8 cellular contexts compared by ENCODE assay signal in genomic region chr15:52680041-52680391, GRCh38. TPM values are rescaled to one million over a fixed set of nuclear protein-coding genes. Genes with fewer than 3 reads are reported as not detected.
DNase-seq lines count a peak whose midpoint lies in the region; FAIRE-seq and TF ChIP-seq lines count a peak whose summit lies in the region.

No MANE protein-coding gene starts in this region.

- peak; percentile 28 for FAIRE-seq in H1 (lab: Jason Lieb, UNC)

- CTCF ChIA-PET in H1 (lab: Charles Lee; ENCODE audit: partially characterized antibody): interaction anchor here (0.6 to 1.5 kb wide), 4 partner anchors 54 to 503 kb away, joined by 3 to 5 read pairs (median 3); no protein-coding TSS in a partner anchor

- H2BK5ac ChIP-seq in H1 (ENCODE audit: low read depth, low read length): no peak overlapping the region

- WGBS in H1 (ENCODE audit: extremely low coverage in 1 of 2, insufficient coverage in 1 of 2, insufficient read length in 1 of 2, insufficient replicate concordance in 2 of 2, low coverage in 1 of 2, low lambda C conversion rate in 2 of 2, missing lambda C conversion rate in 1 of 2), 2 experiments: 36% methylated on average over 3 of the region's 3 CpGs; no CpG with 5 or more reads in 1 of the 2 experiments

- H3K23me2 ChIP-seq in H1 (ENCODE audit: low read depth, low read length): no peaks in the 10 kb centered on the region; the same call in 1 of the 2 replicates

- POLR2A ChIA-PET in H1 (lab: Charles Lee; ENCODE audit: partially characterized antibody): interaction anchor here (0.6 to 1.1 kb wide), 3 partner anchors 30 to 169 kb away, joined by 3 to 4 read pairs (median 3); partner anchors contain the start of gene ARPP19

- intact Hi-C loops in colonic mucosa (cut with DNase I): no loop called here

- no peak overlapping the region for H3K14ac ChIP-seq in H1 (ENCODE audit: insufficient read length)

- no peaks in the 10 kb centered on the region for H3K9me3 ChIP-seq in NT2/D1 (ENCODE audit: insufficient read depth, low read length)
- no peaks in the 10 kb centered on the region for H3K9me3 ChIP-seq in H1 (ENCODE audit: insufficient read depth in 2 of 2, low read depth in 1 of 2, low read length in 1 of 2)
- no peaks in the 10 kb centered on the region for H3K9me3 ChIP-seq in parathyroid adenoma (ENCODE audit: control insufficient read depth, low read length)
- H3K9me3 ChIP-seq in colonic mucosa: no peaks in the 10 kb centered on the region

- no peak overlapping the region for H4K8ac ChIP-seq in H1 (ENCODE audit: extremely low read depth, insufficient read depth, low read length)

- no peak overlapping the region for H2AK5ac ChIP-seq in H1 (ENCODE audit: low read depth, low read length)

- H3K56ac ChIP-seq in H1 (replicated peaks; ENCODE audit: insufficient read length, low read depth, low read length): no peak overlapping the region

- H3K27ac ChIP-seq in H1 (ENCODE audit: low read depth, low read length) (no peak overlapping the region), parathyroid adenoma (peak overlapping the region; percentile 98), colonic mucosa (no peak overlapping the region)

- H3K27me3 ChIP-seq in NT2/D1 (ENCODE audit: insufficient read depth, insufficient read length) (peaks cover 8% of the 10 kb centered on the region), H1 (replicated peaks in 1 of 4; ENCODE audit: control insufficient read depth in 3 of 4, extremely low read depth in 1 of 4, insufficient read depth in 3 of 4, low read length in 3 of 4) (no peaks in the 10 kb centered on the region), parathyroid adenoma (ENCODE audit: control insufficient read depth, insufficient read depth, low read length) (no peaks in the 10 kb centered on the region), colonic mucosa (no peaks in the 10 kb centered on the region)

- no peak overlapping the region for H2BK20ac ChIP-seq in H1 (ENCODE audit: low read length)

- DNase-seq in ELR (ENCODE audit: low read depth) (peak; percentile 20), NT2/D1 (ENCODE audit: low read depth, low spot score) (no peak), H1 (ENCODE audit: low read depth in 1 of 2, low spot score in 2 of 2) (no peak), 8988T (no peak), colonic mucosa (no peak), NCI-H2081 treated with DMSO at 0.1 percent for 48 hours (lab: John Stamatoyannopoulos, UW) (no peak)
- DNase-seq in activated CD8-positive, alpha-beta memory T cell treated with anti-CD3 and anti-CD28 coated beads, Interleukin-2, amount 50 U/mL, for 4 hours: no peak

- H3K18ac ChIP-seq in H1 (ENCODE audit: extremely low read depth, low read length): no peak overlapping the region

- no peak for TF ChIP-seq RAD21 in H1 (IDR thresholded peaks at IDR 0.05 in 1 of 2, conservative IDR thresholded peaks at IDR 0.05 in 1 of 2; ENCODE audit: low read depth in 2 of 2, low read length in 2 of 2)

- H2BK15ac ChIP-seq in H1 (ENCODE audit: low read length): no peak overlapping the region

- H4K20me1 ChIP-seq in H1 (replicated peaks in 1 of 2; ENCODE audit: control insufficient read depth in 1 of 2, insufficient read depth in 2 of 2, low read length in 2 of 2): no peaks in the 10 kb centered on the region

- TF ChIP-seq EP300 in H1 (IDR thresholded peaks at IDR 0.05; ENCODE audit: borderline replicate concordance in 1 of 2, low read depth in 2 of 2, low read length in 2 of 2): no peak

- H4K91ac ChIP-seq in H1 (replicated peaks; ENCODE audit: insufficient read length, low read length): no peak overlapping the region

- H3K4ac ChIP-seq in H1 (replicated peaks; ENCODE audit: insufficient read length, low read depth, low read length): no peak overlapping the region

- H3K36me3 ChIP-seq in NT2/D1 (ENCODE audit: insufficient read depth, insufficient read length, low read length) (no peaks in the 10 kb centered on the region), H1 (ENCODE audit: control insufficient read depth in 2 of 4, insufficient read depth in 4 of 4, low read length in 3 of 4) (no peaks in the 10 kb centered on the region), parathyroid adenoma (ENCODE audit: control insufficient read depth, insufficient read depth, low read length) (no peaks in the 10 kb centered on the region), colonic mucosa (no peaks in the 10 kb centered on the region)

- no peaks in the 10 kb centered on the region for H3K4me1 ChIP-seq in NT2/D1 (ENCODE audit: insufficient read depth, insufficient read length)
- peaks cover 0 to 4% (median under 1%) of the 10 kb centered on the region in 4 experiments; a peak in 3 of 7 replicates for H3K4me1 ChIP-seq in H1 (replicated peaks in 1 of 4; ENCODE audit: control insufficient read depth in 3 of 4, insufficient read depth in 4 of 4, low read length in 3 of 4)
- no peaks in the 10 kb centered on the region for H3K4me1 ChIP-seq in parathyroid adenoma
- no peaks in the 10 kb centered on the region for H3K4me1 ChIP-seq in colonic mucosa

- no peak overlapping the region for H4K5ac ChIP-seq in H1 (ENCODE audit: insufficient read length, low read depth, low read length)

- H3K9ac ChIP-seq in NT2/D1 (ENCODE audit: insufficient read length, low read depth) (peak overlapping the region; percentile 56), H1 (replicated peaks in 1 of 4; ENCODE audit: extremely low read depth in 1 of 4, low read depth in 3 of 4, low read length in 3 of 4) (no peak overlapping the region), parathyroid adenoma (no peak overlapping the region), colonic mucosa (ENCODE audit: low read depth in 2 of 2, low read length in 2 of 2) (peak overlapping the region in 1 of 2 donors; percentile 96)

- TF ChIP-seq CTCF in H1 (IDR thresholded peaks at IDR 0.05; ENCODE audit: control extremely low read depth in 1 of 3, insufficient read depth in 1 of 3, low read depth in 1 of 3, low read length in 3 of 3): no peak
- TF ChIP-seq CTCF in parathyroid adenoma (IDR thresholded peaks at IDR 0.05): no peak
- TF ChIP-seq CTCF in colonic mucosa (IDR thresholded peaks at IDR 0.05): no peak

- no peak overlapping the region for H3K23ac ChIP-seq in H1 (ENCODE audit: insufficient read length)

- no peaks in the 10 kb centered on the region for H3K79me1 ChIP-seq in H1 (ENCODE audit: low read depth, low read length)

- H2BK120ac ChIP-seq in H1 (replicated peaks; ENCODE audit: low read depth, low read length): no peak overlapping the region

- H3K4me2 ChIP-seq in H1 (ENCODE audit: insufficient read depth in 1 of 2, low read depth in 2 of 2, low read length in 2 of 2) (peak overlapping the region; percentile 62 to 74), parathyroid adenoma (ENCODE audit: low read length) (peak overlapping the region; percentile 91)

- no peak overlapping the region for H2BK12ac ChIP-seq in H1 (ENCODE audit: low read depth, low read length)

- H3K79me2 ChIP-seq in H1 (ENCODE audit: control insufficient read depth in 1 of 2, insufficient read depth in 2 of 2, low read length in 2 of 2) (no peaks in the 10 kb centered on the region), parathyroid adenoma (no peaks in the 10 kb centered on the region)

- TF ChIP-seq POLR2A in H1 (IDR thresholded peaks at IDR 0.05; ENCODE audit: control extremely low read depth in 1 of 2, low read depth in 2 of 2, low read length in 2 of 2): no peak

- peak overlapping the region; percentile 71 for H3K4me3 ChIP-seq in NT2/D1 (ENCODE audit: insufficient read length, low read depth)
- peak overlapping the region; percentile 61 to 82 (median 74); a peak in 7 of 8 replicates for H3K4me3 ChIP-seq in H1 (ENCODE audit: extremely low read depth in 1 of 4, insufficient read depth in 2 of 4, low read depth in 3 of 4, low read length in 4 of 4)
- peak overlapping the region; percentile 71 for H3K4me3 ChIP-seq in parathyroid adenoma (ENCODE audit: low read depth, low read length)
- no peak overlapping the region for H3K4me3 ChIP-seq in colonic mucosa

- peak overlapping the region; percentile 77 for H2AFZ ChIP-seq in H1 (ENCODE audit: low read length)
- peak overlapping the region; percentile 63 for H2AFZ ChIP-seq in parathyroid adenoma

TF ChIP-seq in H1, 55 proteins besides CTCF, POLR2A, EP300 and RAD21:
- TF ChIP-seq CREB1 (IDR thresholded peaks at IDR 0.05) (no peak), KDM4A (IDR thresholded peaks at IDR 0.05; ENCODE audit: low read depth, low read length, severe bottlenecking) (no peak), USF2 (IDR thresholded peaks at IDR 0.05; ENCODE audit: low read length) (no peak), RNF2 (IDR thresholded peaks at IDR 0.05; ENCODE audit: borderline replicate concordance, low read depth, low read length, missing control alignments, poor library complexity, severe bottlenecking) (no peak), MAFK (IDR thresholded peaks at IDR 0.05; ENCODE audit: low read depth, low read length) (no peak), FOSL1 (IDR thresholded peaks at IDR 0.05; ENCODE audit: insufficient read depth, low read depth, low read length) (no peak), KDM5A (IDR thresholded peaks at IDR 0.05; ENCODE audit: low read length) (no peak), RXRA (IDR thresholded peaks at IDR 0.05; ENCODE audit: insufficient read depth, low read depth, low read length) (no peak), SP4 (IDR thresholded peaks at IDR 0.05; ENCODE audit: low read length) (no peak)

RNA-seq across cellular contexts. Expression of gene ATOSA, which starts 0.8 kb away (rescaled TPM):
- 7.9 and 8.6 TPM in 2 replicates for total RNA-seq in H1 (2021; fragmentation: NEBNext Ultra II Directional; extraction: Animal tissue kit (Norgen Biotek cat#: 25700))
- 3.6 and 4.6 TPM in 2 replicates for polyA plus RNA-seq in H1 (2011; rRNA removed)
- 6.4 TPM for polyA plus RNA-seq in H1 (2011; cell fraction: cytosol; rRNA removed)
- 4.5 TPM for polyA plus RNA-seq in H1 (2011; cell fraction: nucleus; rRNA removed)
- 3.5 to 6.9 TPM (median 5.7 TPM) in 4 replicates for polyA plus RNA-seq in H1 (2012, experiment 1 of 2)
- polyA plus RNA-seq in H1 (2012, experiment 2 of 2): 0.50 TPM
- polyA plus RNA-seq in H1 (2013, experiment 1 of 2): 5.8 TPM
- polyA plus RNA-seq in H1 (2013, experiment 2 of 2): 5.2 TPM
- polyA minus RNA-seq in H1 (2011; rRNA and poly(A)+ RNA removed): 10.1 and 13.5 TPM in 2 replicates
- 11.7 TPM for polyA minus RNA-seq in H1 (2011; cell fraction: cytosol; rRNA and poly(A)+ RNA removed)
- 16.0 TPM for polyA minus RNA-seq in H1 (2011; cell fraction: nucleus; rRNA and poly(A)+ RNA removed)
- total RNA-seq in colonic mucosa: 10 to 100 TPM; 29.6 to 34.5 TPM
